Comparison of ENCODE assay signal across 8 cellular contexts in the genomic region with DNA sequence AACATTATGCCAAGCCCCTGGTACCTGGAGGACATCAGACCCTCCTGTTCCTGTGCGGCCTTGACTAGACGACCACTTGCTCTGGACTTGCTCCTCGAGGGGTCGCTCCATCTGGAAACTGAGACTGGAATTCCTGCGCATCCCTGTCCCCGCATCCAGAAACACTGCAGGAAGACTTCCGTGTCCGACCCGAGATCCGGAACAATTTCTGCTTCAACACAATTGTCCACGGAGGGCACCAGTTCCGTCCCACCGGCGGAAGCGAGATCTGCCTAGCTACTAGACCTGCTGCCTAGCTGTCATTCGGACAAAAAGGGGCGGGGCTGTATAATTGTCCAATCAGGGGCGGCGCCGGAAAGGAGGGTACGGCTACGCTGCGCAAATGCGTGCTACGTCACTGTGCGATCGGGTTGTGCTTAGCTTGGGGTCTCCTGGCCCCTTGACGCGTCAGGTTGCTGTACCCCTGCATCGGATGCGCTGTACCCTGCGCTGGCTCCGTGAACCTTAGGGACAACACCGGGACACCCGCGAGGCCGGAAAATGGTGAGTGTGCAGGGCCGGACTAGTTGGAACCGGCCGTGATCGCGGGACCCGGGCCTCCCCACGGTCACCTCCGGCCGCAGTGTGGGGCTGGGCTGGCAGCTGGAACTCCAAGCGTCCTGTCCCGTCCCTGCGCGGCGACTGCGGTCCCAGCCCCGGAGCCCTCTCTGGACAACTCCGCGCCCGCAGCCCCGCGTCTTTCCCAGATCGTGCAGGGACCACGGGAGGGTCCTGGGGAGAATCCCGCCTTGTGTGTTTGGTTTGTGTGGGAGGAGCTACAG.
A peak's percentile ranks its signal among the peaks of the same experiment; 100 is the strongest.
DNase-seq lines count a peak whose midpoint lies in the region; ATAC-seq lines count a peak whose summit lies in the region.

TSS of gene ZNF490 (minus strand) at position 274 of the 821 bp plus-strand sequence. CDS start at position 141, 133 bp downstream.
TSS of gene ZNF791 (plus strand) at position 381 of the 821 bp plus-strand sequence. CDS start at position 541, 160 bp downstream.

- H3K27me3 Mint-ChIP-seq in effector memory CD8-positive, alpha-beta T cell = no peaks in the 10 kb centered on the region

- peak; percentile 46 for ATAC-seq in GM21367 (IDR thresholded peaks at IDR 0.05; ENCODE audit: unreplicated experiment)
- peak; percentile 87 for ATAC-seq in effector memory CD8-positive, alpha-beta T cell (replicated peaks)

- H3K36me3 Mint-ChIP-seq in effector memory CD8-positive, alpha-beta T cell (ENCODE audit: insufficient read depth) = peaks cover 44% of the 10 kb centered on the region

- H3K4me1 Mint-ChIP-seq in effector memory CD8-positive, alpha-beta T cell (ENCODE audit: low read depth in 2 of 2) = peaks cover 25 to 29% of the 10 kb centered on the region in 2 donors

- DNase-seq in COLO829 (ENCODE audit: low spot score) (peak; percentile 99), HUDEP-2 (lab: John Stamatoyannopoulos, UW; ENCODE audit: unreplicated experiment in 76 of 76) (peak; percentile 67 to 100 (median 98)), NOMO-1 treated with dmso at 0.1 percent for 144 hours (lab: John Stamatoyannopoulos, UW; ENCODE audit: unreplicated experiment) (peak; percentile 96), medulla oblongata (ENCODE audit: extremely low spot score) (peak; percentile 99)
- DNase-seq in activated CD8-positive, alpha-beta memory T cell treated with anti-CD3 and anti-CD28 coated beads for 48 hours (ENCODE audit: low read depth in 2 of 3, low spot score in 2 of 3) = peak; percentile 74 to 97 (median 89)
- peak; percentile 96 to 98 (median 97) for DNase-seq in effector memory CD8-positive, alpha-beta T cell
- peak; percentile 96 to 97 (median 97) for DNase-seq in stimulated activated CD4-positive, alpha-beta T cell treated with anti-CD3 and anti-CD28 coated beads, TNF-alpha, amount 100 ng/mL, for 48 hours (ENCODE audit: low read depth in 3 of 3)

- H3K27ac Mint-ChIP-seq in effector memory CD8-positive, alpha-beta T cell = peak within 1 kb of the TSS; percentile 99

- peak within 1 kb of the TSS; percentile 97 to 99 for H3K4me3 Mint-ChIP-seq in effector memory CD8-positive, alpha-beta T cell

- no peaks in the 10 kb centered on the region for H3K9me3 Mint-ChIP-seq in effector memory CD8-positive, alpha-beta T cell

Comparison
In these comparisons a context has a peak if more than half of its experiments do, and no peak if none do; other contexts are left out.
1. Peak in every context shown above with its lines: DNase-seq and ATAC-seq.